Comparison of ENCODE assay signal across 14 cellular contexts in genomic region chr1:91755176-91755575, GRCh38.
DNase-seq lines count a peak whose midpoint lies in the region; ATAC-seq and TF ChIP-seq lines count a peak whose summit lies in the region.
"Had no signal": no experiment of that assay in that cellular context is flagged by ENCODE, and none has a peak within 500 bp of the region (broad histone marks: within the 10 kb centered on the region; RNA-seq: fewer than 3 reads in every experiment).

No MANE protein-coding gene starts in this region.

- H3K4me1 ChIP-seq in adipocyte (ENCODE audit: control insufficient read depth, insufficient read depth, low read length) (peaks cover 84% of the 10 kb centered on the region), muscle layer of duodenum (ENCODE audit: control insufficient read depth in 1 of 2, insufficient read depth in 2 of 2, low read length in 2 of 2) (peaks cover 10 to 46% of the 10 kb centered on the region in 2 donors)

- H3K9me3 ChIP-seq in adipocyte (ENCODE audit: control insufficient read depth, low read length) (no peaks in the 10 kb centered on the region), muscle layer of duodenum (ENCODE audit: control insufficient read depth in 1 of 2, low read length in 2 of 2) (no peaks in the 10 kb centered on the region)
- H3K9me3 ChIP-seq: thoracic aorta had no signal

- H3K36me3 ChIP-seq in adipocyte (ENCODE audit: control insufficient read depth, insufficient read depth, low read length, severe bottlenecking) (peaks cover 37% of the 10 kb centered on the region), muscle layer of duodenum (ENCODE audit: control insufficient read depth in 1 of 2, insufficient read depth in 2 of 2, low read length in 2 of 2) (no peaks in the 10 kb centered on the region)
- H3K36me3 ChIP-seq: cardiac muscle cell, thoracic aorta had no signal

- ATAC-seq in esophagus mucosa, result no peak

- peak overlapping the region; percentile 67 for H3K27ac ChIP-seq in muscle layer of duodenum (ENCODE audit: low read length)
- H3K27ac ChIP-seq: cardiac muscle cell, thoracic aorta had no signal

- TF ChIP-seq CTCF in foreskin fibroblast (IDR thresholded peaks at IDR 0.05; ENCODE audit: low read depth, low read length) (no peak), type B pancreatic cell (conservative IDR thresholded peaks at IDR 0.05) (no peak), Calu3 (IDR thresholded peaks at IDR 0.05; ENCODE audit: unreplicated experiment) (no peak)

- H3K4me3 Mint-ChIP-seq in type B pancreatic cell (no peak overlapping the region), Calu3 (ENCODE audit: low read depth, unreplicated experiment) (no peak overlapping the region)
- H3K4me3 Mint-ChIP-seq: activated naive CD4-positive, alpha-beta T cell treated with anti-CD3 and anti-CD28 coated beads for 36 hours; endodermal cell had no signal

- H3K27me3 ChIP-seq in adipocyte (replicated peaks; ENCODE audit: control insufficient read depth, insufficient read depth, low read length), result no peaks in the 10 kb centered on the region
- no peaks in the 10 kb centered on the region for H3K27me3 ChIP-seq in muscle layer of duodenum (ENCODE audit: low read depth, low read length)
- H3K27me3 ChIP-seq: cardiac muscle cell had no signal

- H3K4me3 ChIP-seq in adipocyte (ENCODE audit: low read length), result no peak overlapping the region
- H3K4me3 ChIP-seq in foreskin fibroblast (ENCODE audit: low read depth in 1 of 2, low read length in 2 of 2), result no peak overlapping the region
- H3K4me3 ChIP-seq in muscle layer of duodenum (ENCODE audit: low read depth in 1 of 2, low read length in 2 of 2), result peak overlapping the region in 1 of 2 donors; percentile 9
- H3K4me3 ChIP-seq: cardiac muscle cell, thoracic aorta had no signal

- no TSS peak for BruUV-seq in Calu3 (replicated peaks; lab: Mats Ljungman, UMichigan)

- CTCF ChIA-PET in Calu3 (lab: Charles Lee), result no interaction called here

- H3K27me3 Mint-ChIP-seq in type B pancreatic cell (no peaks in the 10 kb centered on the region), Calu3 (ENCODE audit: unreplicated experiment) (no peaks in the 10 kb centered on the region)
- H3K27me3 Mint-ChIP-seq: CD4-positive, alpha-beta memory T cell had no signal

- H3K4me1 Mint-ChIP-seq in type B pancreatic cell (ENCODE audit: unreplicated experiment) (peaks cover 9% of the 10 kb centered on the region), Calu3 (ENCODE audit: low read depth, unreplicated experiment) (no peaks in the 10 kb centered on the region)
- H3K4me1 Mint-ChIP-seq: endodermal cell had no signal

- H3K27ac Mint-ChIP-seq in type B pancreatic cell, result peak overlapping the region; percentile 31
- no peak overlapping the region for H3K27ac Mint-ChIP-seq in Calu3 (ENCODE audit: unreplicated experiment)
- H3K27ac Mint-ChIP-seq: endodermal cell had no signal

- intact Hi-C loops in Calu3 (cut with micrococcal nuclease; ENCODE audit: unreplicated experiment), result no loop called here

- H3K36me3 Mint-ChIP-seq in type B pancreatic cell, result peaks cover 7% of the 10 kb centered on the region
- no peaks in the 10 kb centered on the region for H3K36me3 Mint-ChIP-seq in Calu3 (ENCODE audit: insufficient read depth, unreplicated experiment)

- no peaks in the 10 kb centered on the region for H3K9me3 Mint-ChIP-seq in type B pancreatic cell
- no peaks in the 10 kb centered on the region for H3K9me3 Mint-ChIP-seq in Calu3 (ENCODE audit: low read depth, unreplicated experiment)
- H3K9me3 Mint-ChIP-seq: activated naive CD4-positive, alpha-beta T cell treated with anti-CD3 and anti-CD28 coated beads for 36 hours; CD4-positive, alpha-beta memory T cell; endodermal cell had no signal

- peak overlapping the region; percentile 56 for H3K9ac ChIP-seq in adipocyte (ENCODE audit: low read length)

- DNase-seq in adipocyte (ENCODE audit: low read depth) (peak; percentile 51), foreskin fibroblast (peak; percentile 83 to 95), type B pancreatic cell (ENCODE audit: extremely low spot score, unreplicated experiment) (no peak), MV-4-11 (lab: John Stamatoyannopoulos, UW) (no peak), Calu3 (no peak)
- DNase-seq: CD4-positive, alpha-beta memory T cell; endodermal cell; MM.1S; NCI-H2029 treated with DMSO at 0.1 percent for 48 hours had no signal

Comparison
In these comparisons a context has a peak if more than half of its experiments do, and no peak if none do; other contexts are left out.
1. DNase-seq: peak in adipocyte (single experiment) and foreskin fibroblast (2 of 2); none in type B pancreatic cell (single experiment), MV-4-11 (single experiment) and Calu3 (single experiment).